In the genomic region with DNA sequence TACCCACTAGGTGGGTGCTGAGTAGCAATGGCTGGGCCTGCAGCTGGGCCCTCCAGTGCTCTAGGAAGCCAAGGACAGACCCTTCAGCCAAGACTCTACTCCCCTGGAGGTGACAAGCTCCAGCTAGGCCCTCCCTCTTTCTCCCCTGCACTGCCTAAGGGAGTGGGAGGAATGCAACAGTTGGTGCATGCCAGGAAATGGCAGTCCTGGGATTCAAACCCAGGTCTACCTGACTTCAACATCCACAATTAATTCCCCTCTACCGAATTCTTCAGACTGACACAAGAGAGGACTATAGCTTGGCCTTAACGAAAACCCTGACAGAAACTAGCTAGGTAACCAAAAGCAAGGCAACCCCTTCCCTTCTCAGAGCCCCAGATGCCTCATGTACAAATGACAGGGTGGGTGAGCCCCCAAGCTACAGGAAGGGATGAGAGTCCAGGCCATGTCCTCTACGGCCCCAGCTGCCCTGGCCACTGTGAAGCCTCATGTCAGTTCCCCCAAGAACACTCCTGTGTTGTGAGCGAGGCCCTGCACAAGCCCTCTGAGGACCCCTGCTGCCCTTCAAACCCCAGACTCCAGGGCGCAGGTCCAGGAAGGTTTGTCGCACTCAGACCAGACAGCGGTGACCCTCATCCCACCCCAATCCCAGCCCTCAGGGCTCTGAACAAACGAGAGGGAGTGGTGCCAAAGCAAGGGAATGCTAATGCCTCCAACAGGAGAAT, we compare ENCODE assay signal across 17 cellular contexts.
DNase-seq lines count a peak whose midpoint lies in the region; ATAC-seq, FAIRE-seq and TF ChIP-seq lines count a peak whose summit lies in the region.
"Had no signal": no experiment of that assay in that cellular context is flagged by ENCODE, and none has a peak within 500 bp of the region (broad histone marks: within the 10 kb centered on the region; RNA-seq: fewer than 3 reads in every experiment).

No MANE protein-coding gene starts in this region.

- H4K20me1 ChIP-seq in H1 (replicated peaks in 1 of 2; ENCODE audit: control insufficient read depth in 1 of 2, insufficient read depth in 2 of 2, low read length in 2 of 2): peaks cover 18 to 47% of the 10 kb centered on the region in 2 experiments

- POLR2A ChIA-PET in AG04450 (lab: Yijun Ruan, JAX): interaction anchor here (0.5 kb wide), 1 partner anchor 16 kb away, joined by 3 read pairs; no protein-coding TSS in a partner anchor
- POLR2A ChIA-PET in HEK293 (lab: Yijun Ruan, JAX): interaction anchor here (0.6 kb wide), 1 partner anchor 67 kb away, joined by 3 read pairs; no protein-coding TSS in a partner anchor
- POLR2A ChIA-PET in H1 (lab: Charles Lee; ENCODE audit: partially characterized antibody): interaction anchor here (1.3 to 1.9 kb wide), 2 partner anchors 18 to 115 kb away, joined by 6 to 8 read pairs; no protein-coding TSS in a partner anchor

- H4K5ac ChIP-seq in H1 (ENCODE audit: insufficient read length, low read depth, low read length): no peak overlapping the region

- no peaks in the 10 kb centered on the region for H3K36me3 Mint-ChIP-seq in stimulated activated naive B cell treated with anti-CD40 and anti-IgM and Interleukin-4, amounts not matched to agents 10 μg/mL and 1 μg/mL and 100 μg/mL, for 72 hours

- H2BK5ac ChIP-seq in H1 (ENCODE audit: low read depth, low read length) (no peak overlapping the region), neuronal stem cell (ENCODE audit: low read length) (no peak overlapping the region)

- CTCF ChIA-PET in AG04450 (lab: Charles Lee): interaction anchor here (0.6 kb wide), 2 partner anchors 140 to 197 kb away, joined by 3 read pairs; no protein-coding TSS in a partner anchor
- CTCF ChIA-PET in HEK293 (lab: Yijun Ruan, JAX): interaction anchor here (1.1 kb wide), 1 partner anchor 197 kb away, joined by 3 read pairs; no protein-coding TSS in a partner anchor
- CTCF ChIA-PET in H1 (lab: Charles Lee; ENCODE audit: partially characterized antibody): interaction anchor here (0.6 to 7.8 kb wide), 7 partner anchors 8 to 564 kb away, joined by 3 to 36 read pairs (median 4); no protein-coding TSS in a partner anchor

- no peak overlapping the region for H3K56ac ChIP-seq in H1 (replicated peaks; ENCODE audit: insufficient read length, low read depth, low read length)

- H3K4ac ChIP-seq in H1 (replicated peaks; ENCODE audit: insufficient read length, low read depth, low read length): no peak overlapping the region
- H3K4ac ChIP-seq in neuronal stem cell (ENCODE audit: low read length): no peak overlapping the region

- no peaks in the 10 kb centered on the region for H3K27me3 ChIP-seq in AG04450 (ENCODE audit: control insufficient read depth, insufficient read depth, low read length)
- H3K27me3 ChIP-seq in H1 (replicated peaks in 1 of 4; ENCODE audit: control insufficient read depth in 3 of 4, extremely low read depth in 1 of 4, insufficient read depth in 3 of 4, low read length in 3 of 4): no peaks in the 10 kb centered on the region
- H3K27me3 ChIP-seq in neuronal stem cell (ENCODE audit: control insufficient read depth in 3 of 3, insufficient read depth in 3 of 3, low read depth in 1 of 3, low read length in 3 of 3): peaks cover 0 to 12% (median 0%) of the 10 kb centered on the region in 3 experiments
- no peaks in the 10 kb centered on the region for H3K27me3 ChIP-seq in Peyer's patch
- H3K27me3 ChIP-seq: SJSA1 had no signal

- peak overlapping the region; percentile 11 for H3K27ac ChIP-seq in AG04450 (ENCODE audit: low read depth, low read length)
- H3K27ac ChIP-seq in HEK293 (ENCODE audit: extremely low read depth, low read depth, low read length): no peak overlapping the region
- no peak overlapping the region for H3K27ac ChIP-seq in H1 (ENCODE audit: low read depth, low read length)
- H3K27ac ChIP-seq in neuronal stem cell (replicated peaks; ENCODE audit: low read length): no peak overlapping the region
- H3K27ac ChIP-seq in Peyer's patch: peak overlapping the region in 2 of 4 donors; percentile 16 to 36
- H3K27ac ChIP-seq: SJSA1 had no signal

- no peak overlapping the region for H2BK20ac ChIP-seq in H1 (ENCODE audit: low read length)

- H3K23ac ChIP-seq in H1 (ENCODE audit: insufficient read length) (no peak overlapping the region), neuronal stem cell (ENCODE audit: low read depth, low read length, poor library complexity) (no peak overlapping the region)

- ATAC-seq in stimulated activated naive B cell treated with anti-CD40 and anti-IgM and Interleukin-4, amounts not matched to agents 10 μg/mL and 1 μg/mL and 100 μg/mL, for 72 hours (replicated peaks): no peak
- no peak for ATAC-seq in HG02884 (IDR thresholded peaks at IDR 0.05; ENCODE audit: unreplicated experiment)
- ATAC-seq: left lobe of liver, sciatic nerve had no signal

- WGBS in H1 (ENCODE audit: extremely low coverage in 1 of 2, insufficient coverage in 1 of 2, insufficient read length in 1 of 2, insufficient replicate concordance in 2 of 2, low coverage in 1 of 2, low lambda C conversion rate in 2 of 2, missing lambda C conversion rate in 1 of 2), 2 experiments: 86% methylated on average over 8 of the region's 8 CpGs; no CpG with 5 or more reads in 1 of the 2 experiments
- WGBS in neuronal stem cell (ENCODE audit: extremely low coverage in 2 of 2, insufficient read length in 2 of 2, insufficient replicate concordance in 1 of 2), 2 donors: no CpG with 5 or more reads among the region's 8 CpGs

- TF ChIP-seq RAD21 in H1 (IDR thresholded peaks at IDR 0.05 in 1 of 2, conservative IDR thresholded peaks at IDR 0.05 in 1 of 2; ENCODE audit: low read depth in 2 of 2, low read length in 2 of 2): no peak

- peaks cover 4 to 94% of the 10 kb centered on the region in 2 experiments for H3K79me2 ChIP-seq in H1 (ENCODE audit: control insufficient read depth in 1 of 2, insufficient read depth in 2 of 2, low read length in 2 of 2)

- TF ChIP-seq POLR2A in H1 (IDR thresholded peaks at IDR 0.05; ENCODE audit: control extremely low read depth in 1 of 2, low read depth in 2 of 2, low read length in 2 of 2) (no peak), Peyer's patch (IDR thresholded peaks at IDR 0.05) (no peak)

- H4K91ac ChIP-seq in H1 (replicated peaks; ENCODE audit: insufficient read length, low read length): no peak overlapping the region
- H4K91ac ChIP-seq in neuronal stem cell (ENCODE audit: low read depth, low read length, poor library complexity): no peak overlapping the region

- H3K27me3 Mint-ChIP-seq in stimulated activated naive B cell treated with anti-CD40 and anti-IgM and Interleukin-4, amounts not matched to agents 10 μg/mL and 1 μg/mL and 100 μg/mL, for 72 hours: no peaks in the 10 kb centered on the region

- H3K9ac ChIP-seq in H1 (replicated peaks in 1 of 4; ENCODE audit: extremely low read depth in 1 of 4, low read depth in 3 of 4, low read length in 3 of 4) (no peak overlapping the region), neuronal stem cell (ENCODE audit: low read depth, low read length, poor library complexity) (no peak overlapping the region)

- TF ChIP-seq EP300 in H1 (IDR thresholded peaks at IDR 0.05; ENCODE audit: borderline replicate concordance in 1 of 2, low read depth in 2 of 2, low read length in 2 of 2): no peak

- H2BK120ac ChIP-seq in H1 (replicated peaks; ENCODE audit: low read depth, low read length): no peak overlapping the region
- H2BK120ac ChIP-seq in neuronal stem cell (ENCODE audit: low read depth, low read length): no peak overlapping the region

- no peaks in the 10 kb centered on the region for H3K9me3 Mint-ChIP-seq in stimulated activated naive B cell treated with anti-CD40 and anti-IgM and Interleukin-4, amounts not matched to agents 10 μg/mL and 1 μg/mL and 100 μg/mL, for 72 hours

- no peaks in the 10 kb centered on the region for H3K23me2 ChIP-seq in H1 (ENCODE audit: low read depth, low read length)

- H2AK5ac ChIP-seq in H1 (ENCODE audit: low read depth, low read length): no peak overlapping the region
- no peak overlapping the region for H2AK5ac ChIP-seq in neuronal stem cell (ENCODE audit: low read depth, low read length)

- H4K8ac ChIP-seq in H1 (ENCODE audit: extremely low read depth, insufficient read depth, low read length): no peak overlapping the region
- no peak overlapping the region for H4K8ac ChIP-seq in neuronal stem cell (ENCODE audit: low read depth, low read length)

- peaks cover 14 to 15% of the 10 kb centered on the region in 2 donors for H3K4me1 Mint-ChIP-seq in stimulated activated naive B cell treated with anti-CD40 and anti-IgM and Interleukin-4, amounts not matched to agents 10 μg/mL and 1 μg/mL and 100 μg/mL, for 72 hours

- H3K9me3 ChIP-seq in AG04450 (ENCODE audit: control insufficient read depth, insufficient read depth, low read length) (no peaks in the 10 kb centered on the region), HEK293 (ENCODE audit: control insufficient read depth, insufficient read depth, low read depth, low read length) (no peaks in the 10 kb centered on the region), H1 (ENCODE audit: insufficient read depth in 2 of 2, low read depth in 1 of 2, low read length in 1 of 2) (no peaks in the 10 kb centered on the region), neuronal stem cell (replicated peaks in 1 of 2; ENCODE audit: control insufficient read depth in 2 of 2, insufficient read depth in 1 of 2, low read depth in 1 of 2, low read length in 2 of 2) (no peaks in the 10 kb centered on the region), Peyer's patch (no peaks in the 10 kb centered on the region)
- H3K9me3 ChIP-seq: SJSA1 had no signal

- H3K18ac ChIP-seq in H1 (ENCODE audit: extremely low read depth, low read length) (peak overlapping the region; percentile 56; the same call in 1 of the 2 replicates), neuronal stem cell (ENCODE audit: low read length) (peak overlapping the region; percentile 24)

- no peak overlapping the region for H3K27ac Mint-ChIP-seq in stimulated activated naive B cell treated with anti-CD40 and anti-IgM and Interleukin-4, amounts not matched to agents 10 μg/mL and 1 μg/mL and 100 μg/mL, for 72 hours

- H3K4me2 ChIP-seq in H1 (ENCODE audit: insufficient read depth in 1 of 2, low read depth in 2 of 2, low read length in 2 of 2): no peak overlapping the region
- H3K4me2 ChIP-seq in neuronal stem cell (ENCODE audit: insufficient read depth, low read length, poor library complexity, severe bottlenecking): no peak overlapping the region

- H2AFZ ChIP-seq in H1 (ENCODE audit: low read length) (no peak overlapping the region), neuronal stem cell (ENCODE audit: low read length) (no peak overlapping the region)

- TF ChIP-seq CTCF in AG04450 (IDR thresholded peaks at IDR 0.05; ENCODE audit: low read depth, low read length) (no peak), HEK293 (tag by site-specific recombination; IDR thresholded peaks at IDR 0.05) (no peak), H1 (IDR thresholded peaks at IDR 0.05; ENCODE audit: control extremely low read depth in 1 of 3, insufficient read depth in 1 of 3, low read depth in 1 of 3, low read length in 3 of 3) (no peak), Peyer's patch (IDR thresholded peaks at IDR 0.05) (no peak)

- peaks cover 47% of the 10 kb centered on the region for H3K79me1 ChIP-seq in H1 (ENCODE audit: low read depth, low read length)
- peaks cover 14% of the 10 kb centered on the region for H3K79me1 ChIP-seq in neuronal stem cell (ENCODE audit: low read depth, low read length)

- H3K14ac ChIP-seq in H1 (ENCODE audit: insufficient read length) (no peak overlapping the region), neuronal stem cell (ENCODE audit: low read length) (no peak overlapping the region)

- no peak for FAIRE-seq in H1 (lab: Jason Lieb, UNC)
- FAIRE-seq: H54, TTC549 had no signal

- H2BK15ac ChIP-seq in H1 (ENCODE audit: low read length): no peak overlapping the region
- H2BK15ac ChIP-seq in neuronal stem cell (ENCODE audit: low read length): no peak overlapping the region

- H2BK12ac ChIP-seq in H1 (ENCODE audit: low read depth, low read length) (no peak overlapping the region), neuronal stem cell (ENCODE audit: low read length) (no peak overlapping the region)

- no peak for DNase-seq in AG04450 (ENCODE audit: low read depth, low spot score)
- no peak for DNase-seq in H1 (ENCODE audit: low read depth in 1 of 2, low spot score in 2 of 2)
- DNase-seq in neuronal stem cell (ENCODE audit: low spot score): no peak
- no peak for DNase-seq in stimulated activated naive B cell treated with anti-CD40 and anti-IgM and Interleukin-4, amounts not matched to agents 10 μg/mL and 1 μg/mL and 100 μg/mL, for 72 hours
- no peak for DNase-seq in stimulated activated CD4-positive, alpha-beta T cell treated with anti-CD3 and anti-CD28 coated beads, Interleukin-2, amount 100 ng/mL, for 48 hours
- DNase-seq in Peyer's patch: no peak
- DNase-seq: erythroblast; NCI-H1092; NCI-H2227 treated with DMSO at 0.1 percent for 48 hours; stimulated activated naive CD4-positive, alpha-beta T cell treated with Interleukin-2 at 50 U/mL for 16 hours had no signal

- H3K36me3 ChIP-seq in HEK293 (ENCODE audit: control insufficient read depth in 2 of 2, insufficient read depth in 1 of 2, low read length in 2 of 2): no peaks in the 10 kb centered on the region
- no peaks in the 10 kb centered on the region for H3K36me3 ChIP-seq in H1 (ENCODE audit: control insufficient read depth in 2 of 4, insufficient read depth in 4 of 4, low read length in 3 of 4)
- peaks cover 0 to 7% of the 10 kb centered on the region in 2 donors for H3K36me3 ChIP-seq in neuronal stem cell (replicated peaks in 1 of 2; ENCODE audit: control insufficient read depth in 2 of 2, insufficient read depth in 2 of 2, low read length in 2 of 2)
- H3K36me3 ChIP-seq in Peyer's patch: no peaks in the 10 kb centered on the region

- H3K4me3 ChIP-seq in AG04450 (ENCODE audit: low read depth, low read length): no peak overlapping the region
- no peak overlapping the region for H3K4me3 ChIP-seq in HEK293 (ENCODE audit: low read depth, low read length)
- H3K4me3 ChIP-seq in H1 (ENCODE audit: extremely low read depth in 1 of 4, insufficient read depth in 2 of 4, low read depth in 3 of 4, low read length in 4 of 4): no peak overlapping the region
- no peak overlapping the region for H3K4me3 ChIP-seq in neuronal stem cell (ENCODE audit: low read length in 2 of 2)
- H3K4me3 ChIP-seq in Peyer's patch: no peak overlapping the region
- H3K4me3 ChIP-seq: SJSA1 had no signal

- no peak overlapping the region for H3K4me3 Mint-ChIP-seq in stimulated activated naive B cell treated with anti-CD40 and anti-IgM and Interleukin-4, amounts not matched to agents 10 μg/mL and 1 μg/mL and 100 μg/mL, for 72 hours

- peaks cover 6% of the 10 kb centered on the region; the same call in 1 of the 2 replicates for H3K4me1 ChIP-seq in HEK293 (ENCODE audit: control insufficient read depth, insufficient read depth, low read length)
- H3K4me1 ChIP-seq in H1 (replicated peaks in 1 of 4; ENCODE audit: control insufficient read depth in 3 of 4, insufficient read depth in 4 of 4, low read length in 3 of 4): peaks cover 7 to 31% (median 18%) of the 10 kb centered on the region in 4 experiments
- H3K4me1 ChIP-seq in neuronal stem cell (ENCODE audit: control insufficient read depth in 2 of 2, insufficient read depth in 1 of 2, low read depth in 1 of 2, low read length in 2 of 2): peaks cover 19 to 26% of the 10 kb centered on the region in 2 donors
- H3K4me1 ChIP-seq in Peyer's patch: peaks cover 0 to 62% (median 11%) of the 10 kb centered on the region in 4 donors
